19 cellular contexts compared by ENCODE assay signal in the genomic region with DNA sequence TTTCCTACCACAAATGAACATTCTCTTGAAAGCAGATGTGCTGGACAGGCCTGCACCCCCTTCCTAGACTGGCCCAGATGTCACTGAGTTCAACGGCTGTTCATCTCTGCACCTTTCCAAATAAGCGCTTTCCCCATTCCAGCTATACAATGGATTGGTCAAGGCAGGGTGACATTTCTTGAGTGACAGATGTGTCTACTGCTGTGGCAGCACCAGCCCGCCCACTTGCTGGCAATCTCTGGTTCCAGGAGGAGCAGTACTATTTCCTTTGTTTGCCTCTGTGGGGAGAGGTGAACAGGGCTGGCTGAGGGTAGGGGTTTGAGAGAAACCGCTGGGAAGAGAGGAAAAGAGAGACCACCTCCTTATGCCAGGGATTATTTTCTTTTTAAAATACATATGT.
"Had no signal": no experiment of that assay in that cellular context is flagged by ENCODE, and none has a peak within 500 bp of the region (broad histone marks: within the 10 kb centered on the region; RNA-seq: fewer than 3 reads in every experiment).

No MANE protein-coding gene starts in this region.

- H3K27me3 Mint-ChIP-seq: activated naive CD8-positive, alpha-beta T cell treated with anti-CD3 and anti-CD28 coated beads for 36 hours; natural killer cell treated with Interleukin-12 subunit alpha and Interleukin-12 subunit beta and Interleukin-15 and Interleukin-18, amount 100 ng/mL, for 72 hours had no signal

- H3K27ac Mint-ChIP-seq: activated naive CD8-positive, alpha-beta T cell treated with anti-CD3 and anti-CD28 coated beads for 36 hours; memory B cell; natural killer cell treated with Interleukin-12 subunit alpha and Interleukin-12 subunit beta and Interleukin-15 and Interleukin-18, amount 100 ng/mL, for 72 hours had no signal

- H3K4me1 Mint-ChIP-seq: activated naive CD8-positive, alpha-beta T cell treated with anti-CD3 and anti-CD28 coated beads for 36 hours; memory B cell had no signal

- H3K4me3 Mint-ChIP-seq: activated naive CD8-positive, alpha-beta T cell treated with anti-CD3 and anti-CD28 coated beads for 36 hours; memory B cell; natural killer cell treated with Interleukin-12 subunit alpha and Interleukin-12 subunit beta and Interleukin-15 and Interleukin-18, amount 100 ng/mL, for 72 hours had no signal

- H3K27ac ChIP-seq: body of pancreas, gastrocnemius medialis, left lung, prostate gland, skin epidermis, suprapubic skin had no signal

- DNase-seq: activated CD4-positive, alpha-beta T cell treated with anti-CD3 and anti-CD28 coated beads, Interleukin-2, amount 50 U/mL, for 1 hour; activated CD8-positive, alpha-beta memory T cell treated with anti-CD3 and anti-CD28 coated beads for 24 hours; activated gamma-delta T cell treated with Interleukin-2 at 50 U/mL for 16 hours; activated naive CD8-positive, alpha-beta T cell treated with anti-CD3 and anti-CD28 coated beads for 36 hours; body of pancreas; effector CD8-positive, alpha-beta T cell; gastrocnemius medialis; kidney; right cardiac atrium; stimulated activated naive CD8-positive, alpha-beta T cell treated with anti-CD3 and anti-CD28 coated beads, Interleukin-15, Interleukin-2, amounts not matched to agents 100 U/mL and 50 U/mL, for 24 hours; T-helper 9 cell; trophoblast cell had no signal

- H3K4me3 ChIP-seq: body of pancreas, gastrocnemius medialis, left lung, prostate gland, skin epidermis, suprapubic skin had no signal

- H3K36me3 ChIP-seq: gastrocnemius medialis, left lung, prostate gland, suprapubic skin had no signal

- H3K27me3 ChIP-seq: body of pancreas, gastrocnemius medialis, left lung, suprapubic skin had no signal

- H3K4me1 ChIP-seq: gastrocnemius medialis, left lung, prostate gland had no signal

- ATAC-seq: activated CD4-positive, CD25-positive, alpha-beta regulatory T cell treated with anti-CD3 and anti-CD28 coated beads, Interleukin-2, amount 50 U/mL, for 24 hours; body of pancreas; gastrocnemius medialis; left lung; natural killer cell treated with Interleukin-12 subunit alpha and Interleukin-12 subunit beta and Interleukin-15 and Interleukin-18, amount 100 ng/mL, for 72 hours; right cardiac atrium; stimulated activated naive CD8-positive, alpha-beta T cell treated with anti-CD3 and anti-CD28 coated beads, Interleukin-15, Interleukin-2, amounts not matched to agents 100 U/mL and 50 U/mL, for 24 hours had no signal

- H3K36me3 Mint-ChIP-seq: activated naive CD8-positive, alpha-beta T cell treated with anti-CD3 and anti-CD28 coated beads for 36 hours; memory B cell; natural killer cell treated with Interleukin-12 subunit alpha and Interleukin-12 subunit beta and Interleukin-15 and Interleukin-18, amount 100 ng/mL, for 72 hours had no signal

- H3K9me3 ChIP-seq: body of pancreas, gastrocnemius medialis, prostate gland, suprapubic skin had no signal

- H3K9me3 Mint-ChIP-seq: activated naive CD8-positive, alpha-beta T cell treated with anti-CD3 and anti-CD28 coated beads for 36 hours; natural killer cell treated with Interleukin-12 subunit alpha and Interleukin-12 subunit beta and Interleukin-15 and Interleukin-18, amount 100 ng/mL, for 72 hours had no signal
